In genomic region chr7:24227603-24228359, GRCh38 we compare ENCODE assay signal across 9 cellular contexts. TPM values are rescaled to one million over a fixed set of nuclear protein-coding genes. Genes with fewer than 3 reads are reported as not detected.
DNase-seq lines count a peak whose midpoint lies in the region; ATAC-seq, FAIRE-seq and TF ChIP-seq lines count a peak whose summit lies in the region.
"Had no signal": no experiment of that assay in that cellular context is flagged by ENCODE, and none has a peak within 500 bp of the region (broad histone marks: within the 10 kb centered on the region; RNA-seq: fewer than 3 reads in every experiment).

No MANE protein-coding gene starts in this region.

- H3K4me3 ChIP-seq in right cardiac atrium (ENCODE audit: low read length): no peak overlapping the region

- no peaks in the 10 kb centered on the region for H3K36me3 Mint-ChIP-seq in central memory CD8-positive, alpha-beta T cell (ENCODE audit: insufficient read depth)

- DNase-seq in M059J (ENCODE audit: low read depth): peak; percentile 13
- no peak for DNase-seq in central memory CD8-positive, alpha-beta T cell (ENCODE audit: low spot score in 2 of 2)
- DNase-seq in H54 (ENCODE audit: insufficient read length, low spot score): no peak
- DNase-seq in right cardiac atrium: no peak
- DNase-seq in frontal cortex (ENCODE audit: low spot score in 2 of 2): no peak
- DNase-seq in NCI-H1436 (lab: John Stamatoyannopoulos, UW): no peak

- H3K9me3 Mint-ChIP-seq in central memory CD8-positive, alpha-beta T cell: no peaks in the 10 kb centered on the region

- peaks cover 20% of the 10 kb centered on the region for H3K4me1 Mint-ChIP-seq in central memory CD8-positive, alpha-beta T cell

- H3K27ac Mint-ChIP-seq in central memory CD8-positive, alpha-beta T cell (ENCODE audit: low read depth): peak overlapping the region; percentile 20

- H3K4me1 ChIP-seq in right cardiac atrium (ENCODE audit: control insufficient read depth, insufficient read depth, low read length): no peaks in the 10 kb centered on the region

- peak overlapping the region; percentile 6 for H3K4me3 Mint-ChIP-seq in central memory CD8-positive, alpha-beta T cell

- H3K9me3 ChIP-seq in right cardiac atrium (ENCODE audit: control insufficient read depth, low read length): no peaks in the 10 kb centered on the region

- peaks cover 8% of the 10 kb centered on the region for H3K27me3 Mint-ChIP-seq in central memory CD8-positive, alpha-beta T cell

- ATAC-seq in GM18505 (IDR thresholded peaks at IDR 0.05; ENCODE audit: unreplicated experiment) (peak; percentile 88), GM21737 (IDR thresholded peaks at IDR 0.05; ENCODE audit: unreplicated experiment) (peak; percentile 92), right cardiac atrium (no peak)
- peak; percentile 81 for ATAC-seq in central memory CD8-positive, alpha-beta T cell (replicated peaks; ENCODE audit: extremely low read depth, poor library complexity, severe bottlenecking)

- FAIRE-seq in H54 (lab: Jason Lieb, UNC) (no peak), frontal cortex (lab: Jason Lieb, UNC) (no peak)

- intact Hi-C loops in right cardiac atrium (cut with DNase I): no loop called here

- H3K27me3 ChIP-seq in right cardiac atrium (ENCODE audit: control insufficient read depth, insufficient read depth): no peaks in the 10 kb centered on the region

- H3K27ac ChIP-seq in right cardiac atrium (ENCODE audit: low read length): no peak overlapping the region

- TF ChIP-seq POLR2A in GM18505 (IDR thresholded peaks at IDR 0.05; ENCODE audit: borderline replicate concordance, extremely low read depth, insufficient read depth, insufficient read length) (no peak), H54 (IDR thresholded peaks at IDR 0.05; ENCODE audit: low read depth, low read length) (no peak)

- WGBS in right cardiac atrium: 61% methylated on average over 8 of the region's 8 CpGs

RNA-seq across cellular contexts. Expression of gene NPY, which starts 56.2 kb away (rescaled TPM):
- 2.4 TPM in 1 of 2 replicates, not detected in the other for total RNA-seq in M059J (2014; rRNA removed; shearing (Covaris generic))
- total RNA-seq in right cardiac atrium (not detected), frontal cortex (41.2 TPM)
- polyA plus RNA-seq in right cardiac atrium: 1.9 TPM
- polyA plus RNA-seq: liver had no signal

Comparison
In these comparisons a context has a peak if more than half of its experiments do, and no peak if none do; other contexts are left out.
1. ATAC-seq: peak in GM18505 (single experiment), GM21737 (single experiment) and central memory CD8-positive, alpha-beta T cell (single experiment); none in right cardiac atrium (0 of 2).
2. RNA of gene NPY, which starts 56.2 kb away (total RNA-seq): 41.2 TPM in frontal cortex (single experiment); not detected in right cardiac atrium and 2.4 TPM in M059J; every median in the first group is over 10 times any median in the second.